Comparison of ENCODE assay signal across 8 cellular contexts in genomic region chr22:31346255-31346732, GRCh38. TPM values are rescaled to one million over a fixed set of nuclear protein-coding genes. Genes with fewer than 3 reads are reported as not detected.
A peak's percentile ranks its signal among the peaks of the same experiment; 100 is the strongest.
DNase-seq lines count a peak whose midpoint lies in the region; ATAC-seq and TF ChIP-seq lines count a peak whose summit lies in the region.

Gene PATZ1, minus strand, starts transcription at chr22:31346346. Its CDS starts 744 bp downstream, at chr22:31345602.

- H2AK5ac ChIP-seq in H9 (ENCODE audit: insufficient read length, low read length) = no peak within 1 kb of the TSS

- peaks cover 42% of the 10 kb centered on the region for H3K4me1 ChIP-seq in DOHH2 (ENCODE audit: control insufficient read depth, low read length)
- H3K4me1 ChIP-seq in H9 (ENCODE audit: insufficient read depth, low read length) = peaks cover 7% of the 10 kb centered on the region; the same call in 1 of the 2 replicates
- H3K4me1 ChIP-seq in breast epithelium = peaks cover 0 to 32% of the 10 kb centered on the region in 2 donors
- H3K4me1 ChIP-seq in smooth muscle cell (ENCODE audit: low read depth) = peaks cover 44% of the 10 kb centered on the region

- no peak within 1 kb of the TSS for H2BK20ac ChIP-seq in H9 (ENCODE audit: low read depth, low read length, poor library complexity, severe bottlenecking)

- no peak within 1 kb of the TSS for H4K8ac ChIP-seq in H9 (replicated peaks; ENCODE audit: insufficient read length, low read depth, low read length)

- H3K9ac ChIP-seq in H9 (ENCODE audit: extremely low read depth, insufficient read length, low read length) (peak within 1 kb of the TSS; percentile 83), smooth muscle cell (ENCODE audit: low read depth) (peak within 1 kb of the TSS; percentile 55)

- TF ChIP-seq CTCF in DOHH2 (IDR thresholded peaks at IDR 0.05; ENCODE audit: low read depth, low read length, poor library complexity, severe bottlenecking) (no peak), H9 (conservative IDR thresholded peaks at IDR 0.05) (no peak), breast epithelium (IDR thresholded peaks at IDR 0.05) (no peak), smooth muscle cell (IDR thresholded peaks at IDR 0.05; ENCODE audit: borderline replicate concordance, insufficient read depth, poor library complexity, severe bottlenecking) (no peak)

- H3K18ac ChIP-seq in H9 (ENCODE audit: insufficient read length, low read depth, low read length) = peak within 1 kb of the TSS; percentile 91

- no CpG with 5 or more reads among the region's 41 CpGs for WGBS in H9 (ENCODE audit: extremely low coverage, insufficient read length, low lambda C conversion rate)
- 1% methylated on average over 30 of the region's 41 CpGs for WGBS in smooth muscle cell (ENCODE audit: low lambda C conversion rate)

- H3K79me1 ChIP-seq in H9 (ENCODE audit: insufficient read depth, low read depth, low read length, poor library complexity, severe bottlenecking) = peaks cover under 1% of the 10 kb centered on the region

- H3K27ac ChIP-seq in DOHH2 (ENCODE audit: low read depth, low read length) (peak within 1 kb of the TSS; percentile 89), H9 (ENCODE audit: insufficient read length, low read depth, low read length) (peak within 1 kb of the TSS; percentile 21), breast epithelium (peak within 1 kb of the TSS; percentile 93), smooth muscle cell (ENCODE audit: low read depth) (peak within 1 kb of the TSS; percentile 30)

- H3F3A ChIP-seq in DOHH2 (ENCODE audit: control insufficient read depth, insufficient read depth) = peaks cover 15% of the 10 kb centered on the region
- peaks cover 4% of the 10 kb centered on the region for H3F3A ChIP-seq in smooth muscle cell (ENCODE audit: low read depth)

- no peak within 1 kb of the TSS for H3K56ac ChIP-seq in H9 (ENCODE audit: insufficient read length, low read depth, low read length)

- peak within 1 kb of the TSS; percentile 35 for H4K91ac ChIP-seq in H9 (ENCODE audit: insufficient read length, low read depth, low read length)

- no peaks in the 10 kb centered on the region for H3K27me3 ChIP-seq in DOHH2 (ENCODE audit: control insufficient read depth, low read length)
- no peaks in the 10 kb centered on the region for H3K27me3 ChIP-seq in H9 (ENCODE audit: insufficient read depth, low read length)
- no peaks in the 10 kb centered on the region for H3K27me3 ChIP-seq in breast epithelium
- no peaks in the 10 kb centered on the region for H3K27me3 ChIP-seq in smooth muscle cell (ENCODE audit: low read depth)

- H3K9me3 ChIP-seq in DOHH2 (ENCODE audit: control insufficient read depth, insufficient read depth, low read length) (no peaks in the 10 kb centered on the region), H9 (ENCODE audit: control insufficient read depth, low read depth, low read length) (no peaks in the 10 kb centered on the region), breast epithelium (no peaks in the 10 kb centered on the region), smooth muscle cell (replicated peaks; ENCODE audit: low read depth) (no peaks in the 10 kb centered on the region)

- H3K4me3 Mint-ChIP-seq in H9 = peak within 1 kb of the TSS; percentile 90
- peak within 1 kb of the TSS; percentile 86 to 89 (median 88) for H3K4me3 Mint-ChIP-seq in immature natural killer cell

- peak within 1 kb of the TSS; percentile 74 for H2BK120ac ChIP-seq in H9 (ENCODE audit: low read depth, low read length, poor library complexity, severe bottlenecking)

- intact Hi-C loops in breast epithelium (cut with DNase I; ENCODE audit: low total_unique reads) = no loop called here

- no peak within 1 kb of the TSS for H4K5ac ChIP-seq in H9 (ENCODE audit: insufficient read length, low read depth, low read length)

- no peaks in the 10 kb centered on the region for H3K9me3 Mint-ChIP-seq in H9
- H3K9me3 Mint-ChIP-seq in immature natural killer cell = no peaks in the 10 kb centered on the region

- H3T11ph ChIP-seq in H9 (ENCODE audit: low read length) = peak within 1 kb of the TSS; percentile 24

- ATAC-seq in HG03378 (IDR thresholded peaks at IDR 0.05; ENCODE audit: unreplicated experiment) = no peak

- H2BK12ac ChIP-seq in H9 (ENCODE audit: insufficient read length, low read depth, low read length) = no peak within 1 kb of the TSS

- H3K9me2 ChIP-seq in DOHH2 (replicated peaks; ENCODE audit: control insufficient read depth, low read length) = no peaks in the 10 kb centered on the region

- no peak for TF ChIP-seq POLR2A in breast epithelium (IDR thresholded peaks at IDR 0.05)

- H2BK15ac ChIP-seq in H9 (ENCODE audit: low read depth, low read length) = no peak within 1 kb of the TSS; the same call in 1 of the 2 replicates

- H3K27ac Mint-ChIP-seq in H9 = peak within 1 kb of the TSS; percentile 95 to 96 (median 96)
- H3K27ac Mint-ChIP-seq in immature natural killer cell = peak within 1 kb of the TSS; percentile 49 to 92 (median 82)

- H3K23me2 ChIP-seq in H9 (ENCODE audit: insufficient read length, low read depth, low read length, poor library complexity, severe bottlenecking) = peaks cover 33% of the 10 kb centered on the region

- H2BK5ac ChIP-seq in H9 (ENCODE audit: insufficient read length, low read length) = no peak within 1 kb of the TSS

- H3K27me3 Mint-ChIP-seq in H9 (ENCODE audit: low read depth) (no peaks in the 10 kb centered on the region), immature natural killer cell (ENCODE audit: low read depth in 3 of 3) (peaks cover 0 to 6% (median 5%) of the 10 kb centered on the region in 3 donors)

- peak within 1 kb of the TSS; percentile 88 for H3K4ac ChIP-seq in H9 (ENCODE audit: low read depth, low read length)

- peaks cover 50% of the 10 kb centered on the region for H3K36me3 ChIP-seq in DOHH2 (ENCODE audit: control insufficient read depth, low read length)
- H3K36me3 ChIP-seq in breast epithelium = no peaks in the 10 kb centered on the region
- H3K36me3 ChIP-seq in smooth muscle cell (ENCODE audit: low read depth) = no peaks in the 10 kb centered on the region

- H3K4me1 Mint-ChIP-seq in H9 = peaks cover 47 to 53% of the 10 kb centered on the region in 2 experiments
- peaks cover 45 to 46% of the 10 kb centered on the region in 2 donors for H3K4me1 Mint-ChIP-seq in immature natural killer cell

- H4K20me1 ChIP-seq in DOHH2 (ENCODE audit: control insufficient read depth, insufficient read depth, low read depth, low read length) = peaks cover 24% of the 10 kb centered on the region
- no peaks in the 10 kb centered on the region for H4K20me1 ChIP-seq in H9 (ENCODE audit: control insufficient read depth, insufficient read depth, insufficient read length)
- H4K20me1 ChIP-seq in smooth muscle cell (ENCODE audit: low read depth) = peaks cover 44% of the 10 kb centered on the region

- H3K14ac ChIP-seq in H9 (ENCODE audit: insufficient read depth, low read length) = peak within 1 kb of the TSS; percentile 88

- H3K4me3 ChIP-seq in DOHH2 (ENCODE audit: low read length) (peak within 1 kb of the TSS; percentile 98), breast epithelium (peak within 1 kb of the TSS; percentile 70 to 75 (median 72)), smooth muscle cell (peak within 1 kb of the TSS; percentile 68)

- H3K36me3 Mint-ChIP-seq in H9 (ENCODE audit: insufficient read depth in 1 of 3, low read depth in 3 of 3) = peaks cover 9 to 41% (median 24%) of the 10 kb centered on the region in 3 experiments
- peaks cover 0 to 6% (median 0%) of the 10 kb centered on the region in 3 donors for H3K36me3 Mint-ChIP-seq in immature natural killer cell

- no peak within 1 kb of the TSS for H2AFZ ChIP-seq in H9 (ENCODE audit: low read length)
- H2AFZ ChIP-seq in smooth muscle cell (ENCODE audit: low read depth) = peak within 1 kb of the TSS; percentile 72

- DNase-seq in H9 (peak; percentile 74), NCI-H146 (lab: John Stamatoyannopoulos, UW) (peak; percentile 86), T1000 (lab: John Stamatoyannopoulos, UW) (peak; percentile 49), breast epithelium (ENCODE audit: low spot score in 2 of 2) (peak; percentile 63 to 67), immature natural killer cell (peak; percentile 79 to 87 (median 83)), smooth muscle cell (lab: John Stamatoyannopoulos, UW; ENCODE audit: unreplicated experiment) (no peak)

- H3K79me2 ChIP-seq in DOHH2 (ENCODE audit: control insufficient read depth, low read length) (peaks cover 51% of the 10 kb centered on the region), H9 (ENCODE audit: insufficient read depth, low read length) (peaks cover 12% of the 10 kb centered on the region; the same call in 1 of the 2 replicates), smooth muscle cell (ENCODE audit: low read depth) (peaks cover 13% of the 10 kb centered on the region)

- no peak within 1 kb of the TSS for H3K23ac ChIP-seq in H9 (ENCODE audit: insufficient read length, low read depth, low read length)

- H3K4me2 ChIP-seq in DOHH2 (ENCODE audit: low read length) (peak within 1 kb of the TSS; percentile 97), H9 (ENCODE audit: insufficient read depth, insufficient read length, low read length) (peak within 1 kb of the TSS; percentile 90), smooth muscle cell (peak within 1 kb of the TSS; percentile 99)

RNA-seq across cellular contexts. Expression of gene PATZ1, which starts in this region (rescaled TPM):
- total RNA-seq in H9 (2021) = 118 and 120 TPM in 2 replicates
- total RNA-seq in breast epithelium = 10 to 100 TPM; 15.4 to 49.6 (median 40.6) TPM
- polyA plus RNA-seq in immature natural killer cell = 1 to 10 TPM; 4.5 to 9.1 (median 5.3) TPM
- total RNA-seq in smooth muscle cell = 12.9 and 14.3 TPM in 2 replicates
- polyA plus RNA-seq in smooth muscle cell = 11.9 and 22.1 TPM in 2 replicates

Comparison
In these comparisons a context has a peak if more than half of its experiments do, and no peak if none do; other contexts are left out.
1. H3K27ac ChIP-seq: peak in every context shown above with its lines; median percentile 93 in breast epithelium; 89 in DOHH2; 30 in smooth muscle cell; 21 in H9.